In the genomic region with DNA sequence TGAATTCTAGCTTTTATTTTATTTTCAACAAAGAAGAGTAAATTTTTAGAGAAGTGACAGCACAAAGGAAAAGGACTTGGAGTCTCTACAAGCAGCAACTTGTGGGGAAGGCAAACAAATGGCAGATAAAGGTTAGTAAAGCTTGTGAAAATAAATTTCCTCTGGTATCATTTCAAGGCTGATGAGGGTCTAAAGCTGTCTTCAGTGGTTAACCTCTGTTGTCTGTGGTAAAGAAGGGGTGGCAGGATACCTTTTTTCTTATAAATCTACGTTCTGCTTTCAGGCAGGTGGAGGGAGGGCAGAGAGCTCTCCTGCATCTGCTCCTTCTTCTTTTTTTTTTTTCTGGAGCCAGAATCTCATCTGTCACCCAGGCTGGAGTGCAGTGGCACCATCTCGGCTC, we compare ENCODE assay signal across 15 cellular contexts. TPM values are rescaled to one million over a fixed set of nuclear protein-coding genes. Genes with fewer than 3 reads are reported as not detected.
DNase-seq lines count a peak whose midpoint lies in the region; ATAC-seq and TF ChIP-seq lines count a peak whose summit lies in the region.
"Had no signal": no experiment of that assay in that cellular context is flagged by ENCODE, and none has a peak within 500 bp of the region (broad histone marks: within the 10 kb centered on the region; RNA-seq: fewer than 3 reads in every experiment).

No MANE protein-coding gene starts in this region.

- ATAC-seq in GM23338 (no peak), HG03025 (IDR thresholded peaks at IDR 0.05; ENCODE audit: low FRiP score, unreplicated experiment) (no peak)
- no peak for ATAC-seq in activated CD8-positive, alpha-beta T cell treated with anti-CD3 and anti-CD28 coated beads, Interleukin-2, amount 10 ng/mL, durations not matched to agents 7 days and 5 days
- ATAC-seq: K562 had no signal

- H3K4me1 ChIP-seq in GM23338 (ENCODE audit: insufficient read depth) (no peaks in the 10 kb centered on the region; the same call in 1 of the 2 replicates), endodermal cell (ENCODE audit: control insufficient read depth, insufficient read depth, low read length) (no peaks in the 10 kb centered on the region)
- H3K4me1 ChIP-seq: HAP-1 had no signal

- no peak overlapping the region for H3K27ac Mint-ChIP-seq in GM23338
- peak overlapping the region; percentile 11 for H3K27ac Mint-ChIP-seq in endodermal cell
- no peak overlapping the region for H3K27ac Mint-ChIP-seq in activated CD8-positive, alpha-beta T cell treated with anti-CD3 and anti-CD28 coated beads, Interleukin-2, amount 10 ng/mL, durations not matched to agents 7 days and 5 days
- H3K27ac Mint-ChIP-seq: CD4-positive, alpha-beta T cell had no signal

- WGBS in endodermal cell (ENCODE audit: insufficient coverage in 1 of 2, insufficient read length in 1 of 2), 2 experiments, result 92 to 100% methylated on average over 1 to 2 of the region's 2 CpGs

- H3K36me3 Mint-ChIP-seq in GM23338 (ENCODE audit: low read depth) (peaks cover 27% of the 10 kb centered on the region), endodermal cell (ENCODE audit: low read depth) (peaks cover 22% of the 10 kb centered on the region)
- no peaks in the 10 kb centered on the region for H3K36me3 Mint-ChIP-seq in activated CD8-positive, alpha-beta T cell treated with anti-CD3 and anti-CD28 coated beads, Interleukin-2, amount 10 ng/mL, durations not matched to agents 7 days and 5 days (ENCODE audit: low read depth)

- H3K79me2 ChIP-seq in GM23338 (replicated peaks; ENCODE audit: insufficient read depth), result no peaks in the 10 kb centered on the region

- peaks cover 5% of the 10 kb centered on the region for H3K9me3 ChIP-seq in endodermal cell (ENCODE audit: control insufficient read depth, low read length)
- H3K9me3 ChIP-seq: BE2C, HAP-1 had no signal

- H3K9ac ChIP-seq in endodermal cell (ENCODE audit: extremely low read depth, low read length, poor library complexity, severe bottlenecking), result no peak overlapping the region

- peaks cover 4% of the 10 kb centered on the region; the same call in 1 of the 2 replicates for H3K36me3 ChIP-seq in GM23338 (ENCODE audit: insufficient read depth)
- peaks cover 21% of the 10 kb centered on the region for H3K36me3 ChIP-seq in endodermal cell (ENCODE audit: control insufficient read depth, insufficient read depth, low read length)
- H3K36me3 ChIP-seq: BE2C, HAP-1 had no signal

- H3K9me3 Mint-ChIP-seq in GM23338, result peaks cover 14% of the 10 kb centered on the region; the same call in 2 of the 3 replicates
- H3K9me3 Mint-ChIP-seq in endodermal cell, result peaks cover 5% of the 10 kb centered on the region
- no peaks in the 10 kb centered on the region for H3K9me3 Mint-ChIP-seq in activated CD8-positive, alpha-beta T cell treated with anti-CD3 and anti-CD28 coated beads, Interleukin-2, amount 10 ng/mL, durations not matched to agents 7 days and 5 days (ENCODE audit: insufficient read depth)
- H3K9me3 Mint-ChIP-seq: CD4-positive, alpha-beta T cell had no signal

- DNase-seq in GM23338 (ENCODE audit: low spot score) (no peak), NCI-H2171 treated with DMSO at 0.1 percent for 48 hours (lab: John Stamatoyannopoulos, UW) (peak; percentile 48), endodermal cell (no peak), cerebellum (ENCODE audit: low spot score) (no peak)
- no peak for DNase-seq in activated CD8-positive, alpha-beta T cell treated with anti-CD3 and anti-CD28 coated beads, Interleukin-2, amount 10 ng/mL, durations not matched to agents 7 days and 5 days
- DNase-seq: BE2C; C1 segment of cervical spinal cord; Calu3; CD4-positive, alpha-beta T cell; GF-D8 had no signal

- POLR2A ChIA-PET in activated CD8-positive, alpha-beta T cell treated with anti-CD3 and anti-CD28 coated beads, Interleukin-2, amount 10 ng/mL, durations not matched to agents 7 days and 5 days (lab: Charles Lee), result no interaction called here

- no peaks in the 10 kb centered on the region for H3K9me2 ChIP-seq in GM23338 (ENCODE audit: insufficient read depth)

- no peak overlapping the region for H2AFZ ChIP-seq in GM23338

- H3K27me3 Mint-ChIP-seq in GM23338 (ENCODE audit: insufficient read depth, low read depth, poor library complexity) (peaks cover 4% of the 10 kb centered on the region), endodermal cell (ENCODE audit: insufficient read depth) (no peaks in the 10 kb centered on the region)
- no peaks in the 10 kb centered on the region for H3K27me3 Mint-ChIP-seq in activated CD8-positive, alpha-beta T cell treated with anti-CD3 and anti-CD28 coated beads, Interleukin-2, amount 10 ng/mL, durations not matched to agents 7 days and 5 days (ENCODE audit: low read depth)
- H3K27me3 Mint-ChIP-seq: CD4-positive, alpha-beta T cell had no signal

- CTCF ChIA-PET in activated CD8-positive, alpha-beta T cell treated with anti-CD3 and anti-CD28 coated beads, Interleukin-2, amount 10 ng/mL, durations not matched to agents 7 days and 5 days (lab: Charles Lee), result interaction anchor here (0.9 to 2.4 kb wide), 4 partner anchors 137 to 314 kb away, joined by 3 to 9 read pairs (median 4); no protein-coding TSS in a partner anchor

- no peaks in the 10 kb centered on the region for H3K27me3 ChIP-seq in GM23338 (ENCODE audit: insufficient read depth)
- H3K27me3 ChIP-seq in endodermal cell (ENCODE audit: control insufficient read depth, insufficient read depth, low read length, poor library complexity, severe bottlenecking), result no peaks in the 10 kb centered on the region
- H3K27me3 ChIP-seq: BE2C had no signal

- peak overlapping the region; percentile 12; the same call in 1 of the 2 replicates for H3K27ac ChIP-seq in C4-2B
- peak overlapping the region; percentile 1; the same call in 1 of the 2 replicates for H3K27ac ChIP-seq in GM23338 (ENCODE audit: low read depth)
- H3K27ac ChIP-seq in endodermal cell (ENCODE audit: low read depth, low read length), result no peak overlapping the region
- H3K27ac ChIP-seq: HL-60 had no signal

- H3K4me3 ChIP-seq in GM23338 (no peak overlapping the region), endodermal cell (ENCODE audit: low read length) (no peak overlapping the region)
- H3K4me3 ChIP-seq: HAP-1, K562 had no signal

- H3F3A ChIP-seq in GM23338 (replicated peaks; ENCODE audit: low read depth), result no peaks in the 10 kb centered on the region

- no peak overlapping the region for H3K4me2 ChIP-seq in GM23338

- TF ChIP-seq CTCF in C4-2B (conservative IDR thresholded peaks at IDR 0.05), result no peak
- no peak for TF ChIP-seq CTCF in GM23338 (conservative IDR thresholded peaks at IDR 0.05; ENCODE audit: low read depth in 2 of 2)
- no peak for TF ChIP-seq CTCF in endodermal cell (conservative IDR thresholded peaks at IDR 0.05)

- H4K20me1 ChIP-seq in GM23338 (replicated peaks; ENCODE audit: insufficient read depth), result no peaks in the 10 kb centered on the region

- H3K4me3 Mint-ChIP-seq in GM23338 (no peak overlapping the region), endodermal cell (no peak overlapping the region)
- no peak overlapping the region for H3K4me3 Mint-ChIP-seq in activated CD8-positive, alpha-beta T cell treated with anti-CD3 and anti-CD28 coated beads, Interleukin-2, amount 10 ng/mL, durations not matched to agents 7 days and 5 days
- H3K4me3 Mint-ChIP-seq: CD4-positive, alpha-beta T cell had no signal

- H3K4me1 Mint-ChIP-seq in GM23338 (peaks cover 9% of the 10 kb centered on the region; the same call in 2 of the 3 replicates), endodermal cell (no peaks in the 10 kb centered on the region)
- H3K4me1 Mint-ChIP-seq in activated CD8-positive, alpha-beta T cell treated with anti-CD3 and anti-CD28 coated beads, Interleukin-2, amount 10 ng/mL, durations not matched to agents 7 days and 5 days (ENCODE audit: low read depth), result peaks cover 11% of the 10 kb centered on the region

TF ChIP-seq in GM23338, 12 proteins besides CTCF, POLR2A, EP300 and RAD21:
- TF ChIP-seq ZNF331 (CRISPR knock-in tag; IDR thresholded peaks at IDR 0.05; ENCODE audit: low read depth) (no peak), JUNB (IDR thresholded peaks at IDR 0.05; ENCODE audit: unreplicated experiment) (no peak), NANOG (IDR thresholded peaks at IDR 0.05; ENCODE audit: borderline replicate concordance) (no peak), ZNF114 (CRISPR knock-in tag; IDR thresholded peaks at IDR 0.05) (no peak)

RNA-seq across cellular contexts. Expression of gene NMD3, which starts 50.5 kb away (rescaled TPM):
- 67.4 and 80.6 TPM in 2 replicates for total RNA-seq in GM23338 (2014; rRNA removed; shearing (Covaris generic))
- polyA plus RNA-seq in GM23338 (2016; fragmentation: Nextera tagmentation; extraction: Ambion mirVana), result 25.1 and 27.3 TPM in 2 replicates
- total RNA-seq in endodermal cell, result 10 to 100 TPM; 47.1 to 48.3 TPM
- 52.0 TPM for polyA plus RNA-seq in endodermal cell (2013, experiment 1 of 2)
- 44.3 TPM for polyA plus RNA-seq in endodermal cell (2013, experiment 2 of 2)
- total RNA-seq in cerebellum, result 74.4 TPM
- 10 to 100 TPM; 43.4 to 44.6 TPM for total RNA-seq in activated CD8-positive, alpha-beta T cell treated with anti-CD3 and anti-CD28 coated beads, Interleukin-2, amount 10 ng/mL, durations not matched to agents 7 days and 5 days
